Comparison of ENCODE assay signal across 8 cellular contexts in genomic region chr19:43463381-43464088, GRCh38. TPM values are rescaled to one million over a fixed set of nuclear protein-coding genes. Genes with fewer than 3 reads are reported as not detected.
DNase-seq lines count a peak whose midpoint lies in the region; ATAC-seq and TF ChIP-seq lines count a peak whose summit lies in the region.

No MANE protein-coding gene starts in this region.

- H3K4me1 Mint-ChIP-seq in dendritic cell treated with granulocyte-macrophage colony-stimulating factor and Interleukin-4, amounts not matched to agents 40 ng/mL and 50 ng/mL, for 4 days (ENCODE audit: low read depth): peaks cover 62% of the 10 kb centered on the region

- H3K27ac ChIP-seq in left lung: peak overlapping the region; percentile 62 to 70

- H3K27ac Mint-ChIP-seq in dendritic cell treated with granulocyte-macrophage colony-stimulating factor and Interleukin-4, amounts not matched to agents 40 ng/mL and 50 ng/mL, for 4 days: peak overlapping the region; percentile 95

- intact Hi-C loops in dendritic cell treated with granulocyte-macrophage colony-stimulating factor and Interleukin-4, amounts not matched to agents 40 ng/mL and 50 ng/mL, for 4 days (cut with micrococcal nuclease): loop anchor here (1.0 kb wide), 1 partner anchor 12 kb away; no protein-coding TSS in a partner anchor
- intact Hi-C loops in left lung (cut with DNase I): no loop called here

- H3K4me3 Mint-ChIP-seq in dendritic cell treated with granulocyte-macrophage colony-stimulating factor and Interleukin-4, amounts not matched to agents 40 ng/mL and 50 ng/mL, for 4 days: peak overlapping the region; percentile 93

- TF ChIP-seq CTCF in left lung (IDR thresholded peaks at IDR 0.05): no peak

- H3K27me3 Mint-ChIP-seq in dendritic cell treated with granulocyte-macrophage colony-stimulating factor and Interleukin-4, amounts not matched to agents 40 ng/mL and 50 ng/mL, for 4 days: peaks cover 36% of the 10 kb centered on the region

- DNase-seq in AG20443 (ENCODE audit: low spot score) (peak; percentile 98), NCI-H460 (ENCODE audit: extremely low read depth, low read depth) (peak; percentile 91), left lung (peak; percentile 98 to 99)
- peak; percentile 100 for DNase-seq in activated CD4-positive, alpha-beta T cell treated with anti-CD3 and anti-CD28 coated beads, Interleukin-2, amount 50 U/mL, for 1 hour
- DNase-seq in stimulated activated CD4-positive, alpha-beta T cell treated with anti-CD3 and anti-CD28 coated beads, Interleukin-2, amount 100 ng/mL, for 24 hours: peak; percentile 99 to 100

- H3K4me1 ChIP-seq in left lung: peaks cover 4 to 38% of the 10 kb centered on the region in 2 donors

- H3K4me3 ChIP-seq in left lung: peak overlapping the region; percentile 50 to 66

- H3K27me3 ChIP-seq in left lung: peaks cover 0 to 20% of the 10 kb centered on the region in 2 donors

- no peaks in the 10 kb centered on the region for H3K9me3 Mint-ChIP-seq in dendritic cell treated with granulocyte-macrophage colony-stimulating factor and Interleukin-4, amounts not matched to agents 40 ng/mL and 50 ng/mL, for 4 days

- peaks cover 23% of the 10 kb centered on the region for H3K36me3 Mint-ChIP-seq in dendritic cell treated with granulocyte-macrophage colony-stimulating factor and Interleukin-4, amounts not matched to agents 40 ng/mL and 50 ng/mL, for 4 days (ENCODE audit: low read depth)

- H3K9me3 ChIP-seq in left lung: no peaks in the 10 kb centered on the region

- no peaks in the 10 kb centered on the region for H3K36me3 ChIP-seq in left lung

- ATAC-seq in GM19023 (IDR thresholded peaks at IDR 0.05; ENCODE audit: unreplicated experiment) (peak; percentile 84), HG03280 (IDR thresholded peaks at IDR 0.05; ENCODE audit: unreplicated experiment) (peak; percentile 89), left lung (peak; percentile 96)

RNA-seq across cellular contexts. Expression of gene LYPD3, which starts 1.9 kb away (rescaled TPM):
- 0.05 and 0.29 TPM in 2 replicates for total RNA-seq in NCI-H460 (2014; rRNA removed; shearing (Covaris generic))
- 0.19 TPM in 1 of 2 replicates, not detected in the other for polyA plus RNA-seq in NCI-H460 (2014; cell fraction: nucleus; rRNA removed)
- total RNA-seq in left lung: 1 to 10 TPM in 1 of 2 donors, under 1 TPM in 1; 0.73 to 1.1 TPM

RNA-seq across cellular contexts. Expression of gene PHLDB3, which starts 41.0 kb away (rescaled TPM):
- 11.4 and 14.3 TPM in 2 replicates for total RNA-seq in NCI-H460 (2014; rRNA removed; shearing (Covaris generic))
- polyA plus RNA-seq in NCI-H460 (2014; cell fraction: nucleus; rRNA removed): 7.7 and 11.8 TPM in 2 replicates
- 1 to 10 TPM; 4.5 to 8.3 TPM for total RNA-seq in left lung

RNA-seq across cellular contexts. Expression of gene TEX101, which starts 48.8 kb away (rescaled TPM):
- not detected in 2 replicates for total RNA-seq in NCI-H460 (2014; rRNA removed; shearing (Covaris generic))
- polyA plus RNA-seq in NCI-H460 (2014; cell fraction: nucleus; rRNA removed): not detected in 2 replicates
- not detected for total RNA-seq in left lung

Comparison
In these comparisons a context has a peak if more than half of its experiments do, and no peak if none do; other contexts are left out.
1. Peak in every context shown above with its lines: DNase-seq, ATAC-seq, H3K4me3 ChIP-seq and H3K27ac ChIP-seq.